In genomic region chr20:38049800-38050199, GRCh38 we compare ENCODE assay signal across 9 cellular contexts.
DNase-seq lines count a peak whose midpoint lies in the region; ATAC-seq lines count a peak whose summit lies in the region.
"Had no signal": no experiment of that assay in that cellular context is flagged by ENCODE, and none has a peak within 500 bp of the region (broad histone marks: within the 10 kb centered on the region; RNA-seq: fewer than 3 reads in every experiment).

No MANE protein-coding gene starts in this region.

- peaks cover 47% of the 10 kb centered on the region for H3K36me3 ChIP-seq in adipocyte (ENCODE audit: control insufficient read depth, insufficient read depth, low read length, severe bottlenecking)

- no peaks in the 10 kb centered on the region for H3K27me3 ChIP-seq in adipocyte (replicated peaks; ENCODE audit: control insufficient read depth, insufficient read depth, low read length)

- no peak overlapping the region for H3K4me3 ChIP-seq in adipocyte (ENCODE audit: low read length)

- H3K4me1 ChIP-seq in adipocyte (ENCODE audit: control insufficient read depth, insufficient read depth, low read length): peaks cover 40% of the 10 kb centered on the region

- DNase-seq in AG08395 (ENCODE audit: low spot score) (peak; percentile 60), HPDE6-E6E7 (ENCODE audit: extremely low spot score) (peak; percentile 83), adipocyte (ENCODE audit: low read depth) (peak; percentile 41), islet precursor cell (peak; percentile 92), medulla oblongata (ENCODE audit: extremely low spot score) (no peak), NCI-H524 treated with DMSO at 0.1 percent for 48 hours (lab: John Stamatoyannopoulos, UW) (no peak)
- DNase-seq: Karpas-422 had no signal

- H3K9ac ChIP-seq in adipocyte (ENCODE audit: low read length): no peak overlapping the region

- no peaks in the 10 kb centered on the region for H3K9me3 ChIP-seq in adipocyte (ENCODE audit: control insufficient read depth, low read length)

- ATAC-seq in HG03342 (IDR thresholded peaks at IDR 0.05; ENCODE audit: unreplicated experiment): no peak
- no peak for ATAC-seq in HG02884 (IDR thresholded peaks at IDR 0.05; ENCODE audit: unreplicated experiment)

Comparison
In these comparisons a context has a peak if more than half of its experiments do, and no peak if none do; other contexts are left out.
1. DNase-seq: peak in AG08395 (single experiment), HPDE6-E6E7 (single experiment), adipocyte (single experiment) and islet precursor cell (single experiment); none in medulla oblongata (single experiment) and NCI-H524 treated with DMSO at 0.1 percent for 48 hours (single experiment).